Comparison of ENCODE assay signal across 1 cellular context in the genomic region with DNA sequence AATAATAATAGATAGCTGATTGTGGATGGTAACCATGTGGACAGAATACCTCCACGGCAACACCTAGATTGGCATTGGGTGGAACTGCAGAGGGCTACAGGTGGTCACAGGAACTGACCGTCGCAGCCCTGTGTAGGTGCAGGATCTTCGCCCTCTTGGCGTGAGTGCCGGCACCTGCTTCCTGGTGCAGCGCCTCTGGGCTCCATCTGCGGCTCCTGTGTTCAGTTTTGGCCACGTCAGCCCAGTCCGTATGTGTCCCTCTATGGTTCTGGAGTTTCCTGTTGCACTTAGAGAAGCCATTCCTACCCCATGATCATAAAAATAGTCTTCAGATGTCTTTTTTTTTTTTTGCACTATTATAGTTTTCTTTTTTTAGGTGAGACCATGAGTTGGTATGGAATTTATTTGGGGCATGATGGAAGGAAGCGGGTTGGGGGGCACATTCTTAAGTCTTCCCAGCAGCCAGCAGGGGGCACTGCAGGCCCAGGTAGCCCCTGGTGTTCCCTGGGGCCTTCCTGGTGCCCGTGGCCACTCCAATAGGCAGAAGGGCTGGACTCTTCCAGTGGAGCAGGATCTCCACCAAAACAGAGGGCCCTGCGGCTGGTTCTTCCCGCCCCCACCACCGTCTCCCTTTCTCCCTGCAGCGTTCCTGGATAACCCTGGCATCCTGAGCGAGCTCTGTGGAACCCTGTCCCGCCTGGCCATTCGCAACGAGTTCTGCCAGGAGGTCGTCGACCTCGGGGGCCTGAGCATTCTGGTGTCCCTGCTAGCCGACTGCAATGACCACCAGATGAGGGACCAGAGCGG.
A peak's percentile ranks its signal among the peaks of the same experiment; 100 is the strongest.
TF ChIP-seq lines count a peak whose summit lies in the region.

No MANE protein-coding gene starts in this region.

TF ChIP-seq in HEK293, 187 proteins besides CTCF, POLR2A, EP300 and RAD21:
- TF ChIP-seq ZNF10 (tag by site-specific recombination; IDR thresholded peaks at IDR 0.05): no peak
- TF ChIP-seq ZNF600 (tag by site-specific recombination; IDR thresholded peaks at IDR 0.05): 0 out of 2 replicates have a peak, but pooled peaks have one; percentile 25
- no peak for TF ChIP-seq ZNF214 (tag by site-specific recombination; IDR thresholded peaks at IDR 0.05; ENCODE audit: borderline replicate concordance)
- TF ChIP-seq SCRT2 (tag by site-specific recombination; IDR thresholded peaks at IDR 0.05): 0 out of 2 replicates have a peak, but pooled peaks have one; percentile 33
- TF ChIP-seq ZNF654 (tag by site-specific recombination; IDR thresholded peaks at IDR 0.05; ENCODE audit: low read depth): peak; percentile 73
